ENCODE assay signal across 13 cellular contexts in the genomic region with DNA sequence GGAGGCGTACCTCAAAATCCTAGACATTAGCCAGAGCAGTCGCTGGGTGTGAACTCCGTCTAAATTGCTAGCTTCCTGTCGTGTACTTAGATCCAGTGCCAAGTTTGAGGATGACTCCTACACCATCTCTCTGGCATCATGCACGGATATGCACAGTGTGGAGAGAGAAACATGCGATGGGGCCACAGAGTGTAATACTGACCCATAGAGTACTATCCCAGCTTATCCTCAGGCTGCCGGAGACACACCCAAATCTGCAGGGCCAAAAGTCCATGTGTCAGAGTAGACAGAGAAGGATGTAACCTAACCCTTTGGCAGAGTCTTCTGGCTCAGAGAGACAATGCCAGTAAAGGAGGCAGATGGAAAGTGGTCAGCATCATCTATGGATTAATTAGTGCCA.
DNase-seq lines count a peak whose midpoint lies in the region; ATAC-seq and TF ChIP-seq lines count a peak whose summit lies in the region.
"Had no signal": no experiment of that assay in that cellular context is flagged by ENCODE, and none has a peak within 500 bp of the region (broad histone marks: within the 10 kb centered on the region; RNA-seq: fewer than 3 reads in every experiment).

No MANE protein-coding gene starts in this region.

- H3K36me3 Mint-ChIP-seq in activated CD4-positive, alpha-beta T cell treated with anti-CD3 and anti-CD28 coated beads, Interleukin-2, amount 10 ng/mL, durations not matched to agents 24 days and 14 days (ENCODE audit: low read depth): peaks cover 2% of the 10 kb centered on the region
- H3K36me3 Mint-ChIP-seq: CD8-positive, alpha-beta T cell had no signal

- H3K36me3 ChIP-seq in osteoblast (ENCODE audit: insufficient read depth, low read length): no peaks in the 10 kb centered on the region

- peak overlapping the region; percentile 27 for H2AFZ ChIP-seq in osteoblast (ENCODE audit: low read length)

- H3K9me3 ChIP-seq in osteoblast (ENCODE audit: low read depth, low read length): no peaks in the 10 kb centered on the region

- ATAC-seq in activated CD4-positive, CD25-positive, alpha-beta regulatory T cell treated with anti-CD3 and anti-CD28 coated beads, Interleukin-2, amount 50 U/mL, for 24 hours: no peak
- ATAC-seq in GM18519 (IDR thresholded peaks at IDR 0.05; ENCODE audit: low FRiP score, unreplicated experiment) (no peak), HG02970 (IDR thresholded peaks at IDR 0.05; ENCODE audit: low FRiP score, unreplicated experiment) (no peak)
- ATAC-seq: CD8-positive, alpha-beta T cell had no signal

- H3K4me1 Mint-ChIP-seq in activated CD4-positive, alpha-beta T cell treated with anti-CD3 and anti-CD28 coated beads, Interleukin-2, amount 10 ng/mL, durations not matched to agents 24 days and 14 days: peaks cover 22% of the 10 kb centered on the region

- H4K20me1 ChIP-seq in osteoblast (ENCODE audit: insufficient read depth, low read length): no peaks in the 10 kb centered on the region

- H3K4me2 ChIP-seq in osteoblast (ENCODE audit: insufficient read depth, low read length): peak overlapping the region; percentile 52

- no peak overlapping the region for H3K27ac Mint-ChIP-seq in activated CD4-positive, alpha-beta T cell treated with anti-CD3 and anti-CD28 coated beads, Interleukin-2, amount 10 ng/mL, durations not matched to agents 24 days and 14 days
- H3K27ac Mint-ChIP-seq: activated CD4-positive, alpha-beta memory T cell treated with anti-CD3 and anti-CD28 coated beads, Interleukin-2, amount 10 ng/mL, durations not matched to agents 7 days and 5 days; CD8-positive, alpha-beta T cell; T-helper 2 cell treated with Interferon-gamma antibody and Interleukin-4, amounts not matched to agents 5 μg/mL and 100 μg/mL, for 36 hours had no signal

- H3K4me3 ChIP-seq in osteoblast (ENCODE audit: insufficient read depth, low read length): no peak overlapping the region

- peaks cover 11% of the 10 kb centered on the region for H3K9me3 Mint-ChIP-seq in activated CD4-positive, alpha-beta T cell treated with anti-CD3 and anti-CD28 coated beads, Interleukin-2, amount 10 ng/mL, durations not matched to agents 24 days and 14 days
- H3K9me3 Mint-ChIP-seq: CD8-positive, alpha-beta T cell; T-helper 2 cell treated with Interferon-gamma antibody and Interleukin-4, amounts not matched to agents 5 μg/mL and 100 μg/mL, for 36 hours had no signal

- intact Hi-C loops in activated CD4-positive, alpha-beta T cell treated with anti-CD3 and anti-CD28 coated beads, Interleukin-2, amount 10 ng/mL, durations not matched to agents 24 days and 14 days (cut with micrococcal nuclease): no loop called here

- no peaks in the 10 kb centered on the region for H3K27me3 Mint-ChIP-seq in activated CD4-positive, alpha-beta T cell treated with anti-CD3 and anti-CD28 coated beads, Interleukin-2, amount 10 ng/mL, durations not matched to agents 24 days and 14 days
- H3K27me3 Mint-ChIP-seq: activated CD4-positive, alpha-beta memory T cell treated with anti-CD3 and anti-CD28 coated beads, Interleukin-2, amount 10 ng/mL, durations not matched to agents 7 days and 5 days had no signal

- no peaks in the 10 kb centered on the region for H3K79me2 ChIP-seq in osteoblast (ENCODE audit: insufficient read depth, low read length)

- peak overlapping the region; percentile 53 for H3K27ac ChIP-seq in epithelial cell of prostate
- H3K27ac ChIP-seq in osteoblast (ENCODE audit: low read depth, low read length): no peak overlapping the region

- H3K4me1 ChIP-seq in osteoblast (ENCODE audit: insufficient read depth, low read length): peaks cover 8% of the 10 kb centered on the region

- H3K4me3 Mint-ChIP-seq in activated CD4-positive, alpha-beta T cell treated with anti-CD3 and anti-CD28 coated beads, Interleukin-2, amount 10 ng/mL, durations not matched to agents 24 days and 14 days: no peak overlapping the region
- H3K4me3 Mint-ChIP-seq: activated CD4-positive, alpha-beta memory T cell treated with anti-CD3 and anti-CD28 coated beads, Interleukin-2, amount 10 ng/mL, durations not matched to agents 7 days and 5 days; CD8-positive, alpha-beta T cell; T-helper 2 cell treated with Interferon-gamma antibody and Interleukin-4, amounts not matched to agents 5 μg/mL and 100 μg/mL, for 36 hours had no signal

- TF ChIP-seq CTCF in osteoblast (IDR thresholded peaks at IDR 0.05; ENCODE audit: extremely low read depth, low read depth, low read length): no peak

- DNase-seq in EH (ENCODE audit: low read depth) (peak; percentile 39), NCI-H446 treated with DMSO at 0.1 percent for 48 hours (lab: John Stamatoyannopoulos, UW) (peak; percentile 75), epithelial cell of prostate (ENCODE audit: low read depth, low spot score) (no peak), osteoblast (ENCODE audit: insufficient read length, low spot score, missing footprints) (peak; percentile 43)
- DNase-seq in activated CD4-positive, alpha-beta T cell treated with anti-CD3 and anti-CD28 coated beads, Interleukin-2, amount 10 ng/mL, durations not matched to agents 24 days and 14 days: no peak
- DNase-seq: activated CD4-positive, alpha-beta memory T cell treated with anti-CD3 and anti-CD28 coated beads, Interleukin-2, amount 10 ng/mL, durations not matched to agents 7 days and 5 days; activated gamma-delta T cell treated with Interleukin-2 at 50 U/mL for 16 hours; CD8-positive, alpha-beta T cell; NCI-H1930 had no signal

- no peaks in the 10 kb centered on the region for H3K27me3 ChIP-seq in osteoblast (ENCODE audit: insufficient read depth, low read length)

Comparison
In these comparisons a context has a peak if more than half of its experiments do, and no peak if none do; other contexts are left out.
1. DNase-seq: peak in EH (single experiment), NCI-H446 treated with DMSO at 0.1 percent for 48 hours (single experiment) and osteoblast (single experiment); none in epithelial cell of prostate (single experiment) and activated CD4-positive, alpha-beta T cell treated with anti-CD3 and anti-CD28 coated beads, Interleukin-2, amount 10 ng/mL, durations not matched to agents 24 days and 14 days (single experiment).